ENCODE assay signal across 1 cellular context in the genomic region with DNA sequence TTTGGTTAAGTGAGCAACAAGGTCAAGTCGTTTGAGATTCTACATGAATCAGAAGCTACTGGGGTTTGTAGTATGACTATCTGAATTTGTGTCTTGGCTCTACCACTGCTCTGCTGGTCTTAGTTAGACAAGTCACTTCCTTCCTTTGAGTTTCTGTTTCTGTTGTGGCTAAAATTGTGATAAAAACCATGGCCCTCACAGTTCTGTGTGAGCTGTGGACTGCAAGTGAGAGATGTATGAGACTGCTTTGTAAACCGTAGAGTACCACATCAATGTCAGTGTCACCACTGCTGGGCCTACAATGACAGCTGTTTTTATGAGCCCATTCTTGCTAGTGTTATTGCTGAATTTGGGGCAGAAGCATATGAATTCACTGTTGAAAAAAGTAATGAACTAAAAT.
TF ChIP-seq lines count a peak whose summit lies in the region.

No MANE protein-coding gene starts in this region.

TF ChIP-seq in GM23338, 12 proteins besides CTCF, POLR2A, EP300 and RAD21 (continued from another document):
- TF ChIP-seq REST (IDR thresholded peaks at IDR 0.05; ENCODE audit: unreplicated experiment) (no peak), ZNF331 (CRISPR knock-in tag; IDR thresholded peaks at IDR 0.05; ENCODE audit: low read depth) (no peak), CREB1 (CRISPR knock-in tag; IDR thresholded peaks at IDR 0.05; ENCODE audit: low read depth) (no peak), STAT1 (IDR thresholded peaks at IDR 0.05; ENCODE audit: unreplicated experiment) (no peak), POLR2AphosphoS5 (IDR thresholded peaks at IDR 0.05; ENCODE audit: low read depth) (no peak)
